In genomic region chr2:51990684-51991083, GRCh38 we compare ENCODE assay signal across 32 cellular contexts.
DNase-seq lines count a peak whose midpoint lies in the region; ATAC-seq and TF ChIP-seq lines count a peak whose summit lies in the region.
"Had no signal": no experiment of that assay in that cellular context is flagged by ENCODE, and none has a peak within 500 bp of the region (broad histone marks: within the 10 kb centered on the region; RNA-seq: fewer than 3 reads in every experiment).

No MANE protein-coding gene starts in this region.

- intact Hi-C loops in right lobe of liver (cut with DNase I) = no loop called here

- H2AFZ ChIP-seq in GM23338 = peak overlapping the region; percentile 61; the same call in 1 of the 2 replicates

- H3K4me1 ChIP-seq in GM23338 (ENCODE audit: insufficient read depth) (peaks cover 10% of the 10 kb centered on the region), right lobe of liver (no peaks in the 10 kb centered on the region)
- H3K4me1 ChIP-seq: foreskin keratinocyte, lower lobe of right lung, suprapubic skin, upper lobe of left lung had no signal

- H3K27me3 Mint-ChIP-seq in GM23338 (ENCODE audit: insufficient read depth, low read depth, poor library complexity) = peaks cover 2% of the 10 kb centered on the region
- H3K27me3 Mint-ChIP-seq: activated CD8-positive, alpha-beta T cell treated with anti-CD3 and anti-CD28 coated beads for 36 hours; central memory CD8-positive, alpha-beta T cell; natural killer cell treated with Interleukin-12 subunit alpha and Interleukin-12 subunit beta and Interleukin-15 and Interleukin-18, amount 100 ng/mL, for 72 hours had no signal

- TF ChIP-seq POLR2A in right lobe of liver (IDR thresholded peaks at IDR 0.05) = no peak

- no peaks in the 10 kb centered on the region for H3K79me2 ChIP-seq in GM23338 (replicated peaks; ENCODE audit: insufficient read depth)

- no peaks in the 10 kb centered on the region for H3K9me2 ChIP-seq in GM23338 (ENCODE audit: insufficient read depth)

- no peak overlapping the region for H3K27ac Mint-ChIP-seq in GM23338
- H3K27ac Mint-ChIP-seq: activated CD8-positive, alpha-beta T cell treated with anti-CD3 and anti-CD28 coated beads for 36 hours; activated naive CD4-positive, alpha-beta T cell treated with anti-CD3 and anti-CD28 coated beads for 36 hours; activated T-helper 1 cell treated with anti-CD3 and anti-CD28 coated beads, Interleukin-12 subunit alpha, Interleukin-12 subunit beta, Interleukin-2, Interleukin-4 antibody, amounts not matched to agents 30 ng/mL and 10 ng/mL and 1 ng/mL, durations not matched to agents 14 hours and 24 hours and 36 hours; endodermal cell; natural killer cell treated with Interleukin-12 subunit alpha and Interleukin-12 subunit beta and Interleukin-15 and Interleukin-18, amount 100 ng/mL, for 72 hours had no signal

- DNase-seq in DMS153 (lab: John Stamatoyannopoulos, UW) = peak; percentile 5
- peak; percentile 10 for DNase-seq in GM23338 (ENCODE audit: low spot score)
- DNase-seq in NCI-H69 (lab: John Stamatoyannopoulos, UW) = peak; percentile 34
- peak; percentile 4 for DNase-seq in left kidney (ENCODE audit: low read depth, low spot score)
- no peak for DNase-seq in right lobe of liver
- no peak for DNase-seq in activated CD4-positive, alpha-beta T cell treated with anti-CD3 and anti-CD28 coated beads, Interleukin-2, amount 50 U/mL, for 48 hours
- no peak for DNase-seq in NCI-H526 (lab: John Stamatoyannopoulos, UW)
- DNase-seq: activated CD8-positive, alpha-beta memory T cell treated with anti-CD3 and anti-CD28 coated beads, Interleukin-2, amount 50 U/mL, for 48 hours; activated CD8-positive, alpha-beta T cell treated with anti-CD3 and anti-CD28 coated beads for 36 hours; activated naive CD4-positive, alpha-beta T cell treated with anti-CD3 and anti-CD28 coated beads for 36 hours; endodermal cell; foreskin keratinocyte; heart left ventricle; lower lobe of right lung; MM.1S; mucosa of descending colon; NCI-H2081; NCI-H345; NCI-H748 treated with DMSO at 0.1 percent for 48 hours; RPMI8226; stimulated activated naive CD4-positive, alpha-beta T cell; T-helper 2 cell; upper lobe of left lung had no signal

- H3K27me3 ChIP-seq in GM23338 (ENCODE audit: insufficient read depth) = no peaks in the 10 kb centered on the region
- no peaks in the 10 kb centered on the region for H3K27me3 ChIP-seq in right lobe of liver
- H3K27me3 ChIP-seq: foreskin keratinocyte, heart left ventricle, suprapubic skin, upper lobe of left lung had no signal

- peaks cover 5% of the 10 kb centered on the region; the same call in 2 of the 3 replicates for H3K9me3 Mint-ChIP-seq in GM23338
- H3K9me3 Mint-ChIP-seq: endodermal cell had no signal

- no peaks in the 10 kb centered on the region for H4K20me1 ChIP-seq in GM23338 (replicated peaks; ENCODE audit: insufficient read depth)

- H3K4me3 Mint-ChIP-seq in GM23338 = no peak overlapping the region
- H3K4me3 Mint-ChIP-seq: activated CD8-positive, alpha-beta T cell treated with anti-CD3 and anti-CD28 coated beads for 36 hours; activated naive CD4-positive, alpha-beta T cell treated with anti-CD3 and anti-CD28 coated beads for 36 hours; activated T-helper 1 cell treated with anti-CD3 and anti-CD28 coated beads, Interleukin-12 subunit alpha, Interleukin-12 subunit beta, Interleukin-2, Interleukin-4 antibody, amounts not matched to agents 30 ng/mL and 10 ng/mL and 1 ng/mL, durations not matched to agents 14 hours and 24 hours and 36 hours; central memory CD8-positive, alpha-beta T cell; endodermal cell; natural killer cell treated with Interleukin-12 subunit alpha and Interleukin-12 subunit beta and Interleukin-15 and Interleukin-18, amount 100 ng/mL, for 72 hours had no signal

- H3K4me1 Mint-ChIP-seq in GM23338 = peaks cover 16% of the 10 kb centered on the region
- H3K4me1 Mint-ChIP-seq: central memory CD8-positive, alpha-beta T cell had no signal

- H3K36me3 Mint-ChIP-seq in GM23338 (ENCODE audit: low read depth) = peaks cover 4% of the 10 kb centered on the region; the same call in 2 of the 3 replicates

- H3K4me3 ChIP-seq in GM23338 (no peak overlapping the region), right lobe of liver (no peak overlapping the region)
- H3K4me3 ChIP-seq: heart left ventricle, lower lobe of right lung, mucosa of descending colon, SK-N-MC, skin epidermis, suprapubic skin, upper lobe of left lung had no signal

- H3K4me2 ChIP-seq in GM23338 = no peak overlapping the region
- H3K4me2 ChIP-seq: KMS-11 had no signal

- H3K9me3 ChIP-seq in right lobe of liver = no peaks in the 10 kb centered on the region
- H3K9me3 ChIP-seq: heart left ventricle, lower lobe of right lung, mucosa of descending colon, suprapubic skin, upper lobe of left lung had no signal

- TF ChIP-seq CTCF in GM23338 (conservative IDR thresholded peaks at IDR 0.05; ENCODE audit: low read depth in 2 of 2) = no peak
- TF ChIP-seq CTCF in right lobe of liver (IDR thresholded peaks at IDR 0.05) = no peak

- no peak overlapping the region for H3K27ac ChIP-seq in GM23338 (ENCODE audit: low read depth)
- H3K27ac ChIP-seq in right lobe of liver = no peak overlapping the region
- H3K27ac ChIP-seq: C4-2B, foreskin keratinocyte, heart left ventricle, KMS-11, lower lobe of right lung, SK-N-MC, skin epidermis, suprapubic skin, upper lobe of left lung had no signal

- H3K36me3 ChIP-seq in GM23338 (ENCODE audit: insufficient read depth) = no peaks in the 10 kb centered on the region
- H3K36me3 ChIP-seq in right lobe of liver = no peaks in the 10 kb centered on the region
- H3K36me3 ChIP-seq: heart left ventricle, lower lobe of right lung, suprapubic skin, upper lobe of left lung had no signal

- no peaks in the 10 kb centered on the region for H3F3A ChIP-seq in GM23338 (replicated peaks; ENCODE audit: low read depth)

- peak; percentile 42; the same call in 1 of the 3 replicates for ATAC-seq in GM23338
- ATAC-seq in right lobe of liver = no peak
- ATAC-seq: activated CD8-positive, alpha-beta T cell treated with anti-CD3 and anti-CD28 coated beads for 36 hours; esophagus mucosa; foreskin keratinocyte; lower lobe of right lung; mucosa of descending colon; natural killer cell treated with Interleukin-12 subunit alpha and Interleukin-12 subunit beta and Interleukin-15 and Interleukin-18, amount 100 ng/mL, for 72 hours had no signal

TF ChIP-seq in GM23338, 12 proteins besides CTCF, POLR2A, EP300 and RAD21 (continues in another document):
- TF ChIP-seq ETS1 (IDR thresholded peaks at IDR 0.05) = no peak
- no peak for TF ChIP-seq REST (IDR thresholded peaks at IDR 0.05; ENCODE audit: unreplicated experiment)
- no peak for TF ChIP-seq EZH2phosphoT487 (IDR thresholded peaks at IDR 0.05; ENCODE audit: unreplicated experiment)

Comparison
In these comparisons a context has a peak if more than half of its experiments do, and no peak if none do; other contexts are left out.
1. DNase-seq: peak in DMS153 (single experiment), GM23338 (single experiment), NCI-H69 (single experiment) and left kidney (single experiment); none in right lobe of liver (0 of 3), activated CD4-positive, alpha-beta T cell treated with anti-CD3 and anti-CD28 coated beads, Interleukin-2, amount 50 U/mL, for 48 hours (0 of 2) and NCI-H526 (0 of 2).